ENCODE assay signal across 7 cellular contexts in genomic region chr2:24124003-24124585, GRCh38. TPM values are rescaled to one million over a fixed set of nuclear protein-coding genes. Genes with fewer than 3 reads are reported as not detected.
DNase-seq lines count a peak whose midpoint lies in the region; ATAC-seq and TF ChIP-seq lines count a peak whose summit lies in the region.

No MANE protein-coding gene starts in this region.

- H3K4me3 Mint-ChIP-seq in mesothelial cell of epicardium, result peak overlapping the region; percentile 78

- H3K36me3 Mint-ChIP-seq in mesothelial cell of epicardium, result peaks cover 15% of the 10 kb centered on the region

- H3K27ac Mint-ChIP-seq in mesothelial cell of epicardium, result peak overlapping the region; percentile 98

- peak; percentile 14 for ATAC-seq in GM21825 (IDR thresholded peaks at IDR 0.05; ENCODE audit: unreplicated experiment)

- no peak for DNase-seq in GM12865 (ENCODE audit: low read depth)
- DNase-seq in NCI-H146 treated with DMSO at 0.1 percent for 48 hours (lab: John Stamatoyannopoulos, UW; ENCODE audit: unreplicated experiment), result peak; percentile 46
- peak in 1 of 2 donors; percentile 62 for DNase-seq in cardiac fibroblast (ENCODE audit: low read depth in 2 of 2)
- no peak for DNase-seq in mesothelial cell of epicardium (ENCODE audit: low spot score in 2 of 2, unreplicated experiment in 2 of 2)
- DNase-seq in cerebellar cortex (ENCODE audit: low spot score), result no peak
- no peak for DNase-seq in cerebellar nuclear complex (lab: John Stamatoyannopoulos, UW)

- no peaks in the 10 kb centered on the region for H3K27me3 Mint-ChIP-seq in mesothelial cell of epicardium (ENCODE audit: low read depth)

- peaks cover 23% of the 10 kb centered on the region for H3K4me1 Mint-ChIP-seq in mesothelial cell of epicardium

- H3K4me3 ChIP-seq in GM12865 (ENCODE audit: low read depth, low read length) (peak overlapping the region; percentile 88), cardiac fibroblast (replicated peaks in 1 of 2; ENCODE audit: low read depth in 2 of 2, low read length in 2 of 2) (peak overlapping the region; percentile 78 to 89)

- TF ChIP-seq CTCF in GM12865 (IDR thresholded peaks at IDR 0.05; ENCODE audit: insufficient read depth, low read depth, low read length, missing control alignments), result no peak
- no peak for TF ChIP-seq CTCF in cardiac fibroblast (IDR thresholded peaks at IDR 0.05; ENCODE audit: low read depth, low read length)
- TF ChIP-seq CTCF in mesothelial cell of epicardium (IDR thresholded peaks at IDR 0.05; ENCODE audit: unreplicated experiment), result no peak

- H3K9me3 Mint-ChIP-seq in mesothelial cell of epicardium, result peaks cover 3% of the 10 kb centered on the region

RNA-seq across cellular contexts. Expression of gene FAM228B, which starts 0.8 kb away (rescaled TPM):
- total RNA-seq in mesothelial cell of epicardium, result 32.9 to 38.0 TPM (median 33.0 TPM) in 3 replicates

RNA-seq across cellular contexts. Expression of gene PFN4, which starts 1.0 kb away (rescaled TPM):
- total RNA-seq in mesothelial cell of epicardium, result 1.2 to 1.6 TPM (median 1.3 TPM) in 3 replicates

RNA-seq across cellular contexts. Expression of gene TP53I3, which starts 39.5 kb away (rescaled TPM):
- 40.2 to 43.8 TPM (median 41.4 TPM) in 3 replicates for total RNA-seq in mesothelial cell of epicardium

RNA-seq across cellular contexts. Expression of gene SF3B6, which starts 48.0 kb away (rescaled TPM):
- 85.3 to 93.9 TPM (median 88.5 TPM) in 3 replicates for total RNA-seq in mesothelial cell of epicardium

RNA-seq across cellular contexts. Expression of gene FAM228A, which starts 50.8 kb away (rescaled TPM):
- total RNA-seq in mesothelial cell of epicardium, result 1.1 to 1.4 TPM (median 1.4 TPM) in 3 replicates
